16 cellular contexts compared by ENCODE assay signal in the genomic region with DNA sequence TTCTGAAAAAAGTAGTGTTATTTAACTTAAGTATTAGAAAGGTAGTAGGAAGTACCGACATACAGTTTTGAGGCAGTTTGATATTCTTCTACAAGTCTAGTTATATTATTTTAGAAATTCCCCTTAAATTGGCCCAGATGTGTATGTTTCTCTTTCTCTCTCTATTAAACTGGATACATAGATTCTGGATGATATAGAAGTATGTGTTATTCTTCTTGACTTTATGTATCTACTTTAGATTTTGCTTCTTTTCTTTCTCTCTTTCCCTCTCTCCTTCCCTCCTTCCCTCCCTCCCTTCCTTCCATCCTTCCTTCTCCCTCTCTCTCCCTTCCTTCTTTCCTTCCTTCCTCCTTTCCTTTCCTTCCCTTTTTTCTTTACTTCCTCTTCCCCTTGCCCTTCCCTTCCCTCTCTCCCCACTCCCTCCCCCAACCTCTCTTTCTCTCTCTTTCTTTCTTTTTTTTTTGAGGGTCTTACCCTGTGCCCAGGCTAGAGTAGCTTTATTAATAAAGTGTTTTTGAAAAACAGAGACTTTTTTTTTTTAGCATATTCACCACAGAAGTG.
DNase-seq lines count a peak whose midpoint lies in the region; ATAC-seq and TF ChIP-seq lines count a peak whose summit lies in the region.
"Had no signal": no experiment of that assay in that cellular context is flagged by ENCODE, and none has a peak within 500 bp of the region (broad histone marks: within the 10 kb centered on the region; RNA-seq: fewer than 3 reads in every experiment).

No MANE protein-coding gene starts in this region.

- no peaks in the 10 kb centered on the region for H3K27me3 Mint-ChIP-seq in chondrocyte (ENCODE audit: low read depth)
- H3K27me3 Mint-ChIP-seq: CD4-positive, CD25-positive, alpha-beta regulatory T cell; IgD-negative memory B cell had no signal

- no peaks in the 10 kb centered on the region for H3K27me3 ChIP-seq in neutrophil
- H3K27me3 ChIP-seq: BLaER1 treated with 17β-estradiol and CSF1 and Interleukin-3, amounts not matched to agents 10 nM and 100 nM had no signal

- H3K4me1 Mint-ChIP-seq in chondrocyte (ENCODE audit: low read depth) = peaks cover 70% of the 10 kb centered on the region

- CTCF ChIA-PET in HEK293 (lab: Yijun Ruan, JAX) = interaction anchor here (0.6 to 0.9 kb wide), 4 partner anchors 27 to 249 kb away, joined by 3 to 4 read pairs (median 3); no protein-coding TSS in a partner anchor

- no peaks in the 10 kb centered on the region for H3K9me3 Mint-ChIP-seq in chondrocyte (ENCODE audit: low read depth)
- H3K9me3 Mint-ChIP-seq: CD4-positive, CD25-positive, alpha-beta regulatory T cell; H9; IgD-negative memory B cell had no signal

- H3K9me3 ChIP-seq in HEK293 (ENCODE audit: control insufficient read depth, insufficient read depth, low read depth, low read length) = no peaks in the 10 kb centered on the region
- no peaks in the 10 kb centered on the region for H3K9me3 ChIP-seq in SK-N-MC (ENCODE audit: low read depth, low read length)
- H3K9me3 ChIP-seq in neutrophil = no peaks in the 10 kb centered on the region
- H3K9me3 ChIP-seq: BLaER1 treated with 17β-estradiol and CSF1 and Interleukin-3, amounts not matched to agents 10 nM and 100 nM had no signal

- no peak for ATAC-seq in HG02870 (IDR thresholded peaks at IDR 0.05; ENCODE audit: unreplicated experiment)

- no peak overlapping the region for H3K4me3 Mint-ChIP-seq in chondrocyte (ENCODE audit: unreplicated experiment)
- H3K4me3 Mint-ChIP-seq: CD4-positive, CD25-positive, alpha-beta regulatory T cell; H9 had no signal

- H3K27ac Mint-ChIP-seq in chondrocyte (ENCODE audit: unreplicated experiment) = peak overlapping the region; percentile 77

- H3K4me3 ChIP-seq in HEK293 (ENCODE audit: low read depth, low read length) = no peak overlapping the region
- H3K4me3 ChIP-seq in SK-N-MC = peak overlapping the region; percentile 20; the same call in 1 of the 2 replicates
- no peak overlapping the region for H3K4me3 ChIP-seq in neutrophil (ENCODE audit: low read depth in 1 of 2, low read length in 1 of 2)
- H3K4me3 ChIP-seq: BLaER1 treated with 17β-estradiol and CSF1 and Interleukin-3, amounts not matched to agents 10 nM and 100 nM had no signal

- peak overlapping the region; percentile 1 for H3K9ac ChIP-seq in SK-N-MC (ENCODE audit: insufficient read length)
- H3K9ac ChIP-seq: BLaER1 treated with 17β-estradiol and CSF1 and Interleukin-3, amounts not matched to agents 10 nM and 100 nM had no signal

- peaks cover 4% of the 10 kb centered on the region for H3K36me3 Mint-ChIP-seq in chondrocyte (ENCODE audit: low read depth)

- no peaks in the 10 kb centered on the region for H3K36me3 ChIP-seq in HEK293 (ENCODE audit: control insufficient read depth in 2 of 2, insufficient read depth in 1 of 2, low read length in 2 of 2)
- H3K36me3 ChIP-seq in SK-N-MC (ENCODE audit: insufficient read depth, low read length) = no peaks in the 10 kb centered on the region
- no peaks in the 10 kb centered on the region for H3K36me3 ChIP-seq in neutrophil

- H3K27ac ChIP-seq in HEK293 (ENCODE audit: extremely low read depth, low read depth, low read length) = no peak overlapping the region
- H3K27ac ChIP-seq in SK-N-MC = peak overlapping the region; percentile 56; the same call in 1 of the 2 replicates
- H3K27ac ChIP-seq in neutrophil = peak overlapping the region; percentile 45
- H3K27ac ChIP-seq: BLaER1 treated with 17β-estradiol and CSF1 and Interleukin-3, amounts not matched to agents 10 nM and 100 nM had no signal

- POLR2A ChIA-PET in HEK293 (lab: Yijun Ruan, JAX) = interaction anchor here (1.1 kb wide), 1 partner anchor 70 kb away, joined by 3 read pairs; no protein-coding TSS in a partner anchor

- TF ChIP-seq CTCF in HEK293 (tag by site-specific recombination; IDR thresholded peaks at IDR 0.05) (no peak), chondrocyte (IDR thresholded peaks at IDR 0.05) (no peak), neutrophil (IDR thresholded peaks at IDR 0.05) (no peak)

- DNase-seq in SK-N-MC (ENCODE audit: low read depth, low spot score) (no peak), chondrocyte (ENCODE audit: low spot score) (no peak), dermis blood vessel endothelial cell (no peak), pons (ENCODE audit: low spot score) (no peak)
- DNase-seq: ACHN, DMS153, DMS79 treated with DMSO at 0.1 percent for 48 hours, EL, GOT3, H9 had no signal

- H3K4me1 ChIP-seq in HEK293 (ENCODE audit: control insufficient read depth, insufficient read depth, low read length) (peaks cover 48% of the 10 kb centered on the region), neutrophil (ENCODE audit: control insufficient read depth in 1 of 2, insufficient read depth in 1 of 2, low read depth in 1 of 2, low read length in 1 of 2) (peaks cover 0 to 9% of the 10 kb centered on the region in 2 experiments)

TF ChIP-seq in HEK293, 187 proteins besides CTCF, POLR2A, EP300 and RAD21:
- peak; percentile 95 for TF ChIP-seq ZNF366 (tag by site-specific recombination; conservative IDR thresholded peaks at IDR 0.05)
- TF ChIP-seq BCL6B (tag by site-specific recombination; IDR thresholded peaks at IDR 0.05) = no peak
- no peak for TF ChIP-seq ZNF670 (tag by site-specific recombination; IDR thresholded peaks at IDR 0.05; ENCODE audit: low read depth)
- 0 out of 2 replicates have a peak, but pooled peaks have one; percentile 13 for TF ChIP-seq ZNF335 (tag by site-specific recombination; conservative IDR thresholded peaks at IDR 0.05)
- TF ChIP-seq KLF8 (tag by site-specific recombination; IDR thresholded peaks at IDR 0.05) = no peak
- TF ChIP-seq, protein P1, sequence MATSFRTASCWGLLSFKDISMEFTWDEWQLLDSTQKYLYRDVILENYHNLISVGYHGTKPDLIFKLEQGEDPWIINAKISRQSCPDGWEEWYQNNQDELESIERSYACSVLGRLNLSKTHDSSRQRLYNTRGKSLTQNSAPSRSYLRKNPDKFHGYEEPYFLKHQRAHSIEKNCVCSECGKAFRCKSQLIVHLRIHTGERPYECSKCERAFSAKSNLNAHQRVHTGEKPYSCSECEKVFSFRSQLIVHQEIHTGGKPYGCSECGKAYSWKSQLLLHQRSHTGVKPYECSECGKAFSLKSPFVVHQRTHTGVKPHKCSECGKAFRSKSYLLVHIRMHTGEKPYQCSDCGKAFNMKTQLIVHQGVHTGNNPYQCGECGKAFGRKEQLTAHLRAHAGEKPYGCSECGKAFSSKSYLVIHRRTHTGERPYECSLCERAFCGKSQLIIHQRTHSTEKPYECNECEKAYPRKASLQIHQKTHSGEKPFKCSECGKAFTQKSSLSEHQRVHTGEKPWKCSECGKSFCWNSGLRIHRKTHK (tag by site-specific recombination; IDR thresholded peaks at IDR 0.05) = no peak
- TF ChIP-seq ZNF354C (tag by site-specific recombination; IDR thresholded peaks at IDR 0.05; ENCODE audit: borderline replicate concordance, low read depth) = 0 out of 2 replicates have a peak, but pooled peaks have one; percentile 5
- no peak for TF ChIP-seq ZNF530 (tag by site-specific recombination; IDR thresholded peaks at IDR 0.05; ENCODE audit: low read depth)
- no peak for TF ChIP-seq GLIS2 (tag by site-specific recombination; IDR thresholded peaks at IDR 0.05)
- no peak for TF ChIP-seq ZBTB7A (tag by site-specific recombination; IDR thresholded peaks at IDR 0.05; ENCODE audit: low read depth)
- TF ChIP-seq SCRT2 (tag by site-specific recombination; IDR thresholded peaks at IDR 0.05) = no peak
- TF ChIP-seq ZNF544 (tag by site-specific recombination; IDR thresholded peaks at IDR 0.05) = 0 out of 2 replicates have a peak, but pooled peaks have one; percentile 8
- peak; percentile 88 for TF ChIP-seq PRDM1 (tag by site-specific recombination; IDR thresholded peaks at IDR 0.05)
- no peak for TF ChIP-seq ZNF843 (tag by site-specific recombination; IDR thresholded peaks at IDR 0.05)
- no peak for TF ChIP-seq ZNF776 (tag by site-specific recombination; IDR thresholded peaks at IDR 0.05; ENCODE audit: borderline replicate concordance)
- TF ChIP-seq ZNF398 (tag by site-specific recombination; IDR thresholded peaks at IDR 0.05) = peak; percentile 32; the same call in 1 of the 2 replicates
